In genomic region chr5:67493676-67494075, GRCh38 we compare ENCODE assay signal across 8 cellular contexts.
DNase-seq lines count a peak whose midpoint lies in the region; ATAC-seq and TF ChIP-seq lines count a peak whose summit lies in the region.

No MANE protein-coding gene starts in this region.

- peak; percentile 6 for DNase-seq in NCI-H460 (ENCODE audit: extremely low read depth, low read depth)
- peak; percentile 31 for DNase-seq in choroid plexus epithelial cell (ENCODE audit: low read depth)
- DNase-seq in medulla oblongata (ENCODE audit: extremely low spot score) = peak; percentile 87
- no peak for DNase-seq in stimulated activated naive CD8-positive, alpha-beta T cell treated with anti-CD3 and anti-CD28 coated beads, Interleukin-15, amount 100 ng/mL, for 72 hours

- H3K4me3 ChIP-seq in choroid plexus epithelial cell (ENCODE audit: low read depth, low read length) = no peak overlapping the region

- peak; percentile 13 for TF ChIP-seq CTCF in GM12873 (IDR thresholded peaks at IDR 0.05; ENCODE audit: insufficient read depth, low read depth, low read length, missing control alignments)
- peak; percentile 39 for TF ChIP-seq CTCF in choroid plexus epithelial cell (conservative IDR thresholded peaks at IDR 0.05; ENCODE audit: low read depth, low read length)

- no peaks in the 10 kb centered on the region for H3K4me1 Mint-ChIP-seq in stimulated activated naive CD8-positive, alpha-beta T cell treated with anti-CD3 and anti-CD28 coated beads, Interleukin-15, amount 100 ng/mL, for 72 hours

- no peaks in the 10 kb centered on the region for H3K9me3 Mint-ChIP-seq in stimulated activated naive CD8-positive, alpha-beta T cell treated with anti-CD3 and anti-CD28 coated beads, Interleukin-15, amount 100 ng/mL, for 72 hours

- no peaks in the 10 kb centered on the region for H3K27me3 Mint-ChIP-seq in stimulated activated naive CD8-positive, alpha-beta T cell treated with anti-CD3 and anti-CD28 coated beads, Interleukin-15, amount 100 ng/mL, for 72 hours

- H3K4me3 Mint-ChIP-seq in stimulated activated naive CD8-positive, alpha-beta T cell treated with anti-CD3 and anti-CD28 coated beads, Interleukin-15, amount 100 ng/mL, for 72 hours = no peak overlapping the region

- ATAC-seq in stimulated activated naive CD8-positive, alpha-beta T cell treated with anti-CD3 and anti-CD28 coated beads, Interleukin-15, amount 100 ng/mL, for 72 hours = no peak
- no peak for ATAC-seq in HG02884 (IDR thresholded peaks at IDR 0.05; ENCODE audit: unreplicated experiment)
- no peak for ATAC-seq in HG02610 (IDR thresholded peaks at IDR 0.05; ENCODE audit: unreplicated experiment)
- no peak for ATAC-seq in HG03196 (IDR thresholded peaks at IDR 0.05; ENCODE audit: unreplicated experiment)

- H3K27ac Mint-ChIP-seq in stimulated activated naive CD8-positive, alpha-beta T cell treated with anti-CD3 and anti-CD28 coated beads, Interleukin-15, amount 100 ng/mL, for 72 hours = no peak overlapping the region

Comparison
In these comparisons a context has a peak if more than half of its experiments do, and no peak if none do; other contexts are left out.
1. DNase-seq: peak in NCI-H460 (single experiment), choroid plexus epithelial cell (single experiment) and medulla oblongata (single experiment); none in stimulated activated naive CD8-positive, alpha-beta T cell treated with anti-CD3 and anti-CD28 coated beads, Interleukin-15, amount 100 ng/mL, for 72 hours (0 of 2).